Comparison of ENCODE assay signal across 11 cellular contexts in the genomic region with DNA sequence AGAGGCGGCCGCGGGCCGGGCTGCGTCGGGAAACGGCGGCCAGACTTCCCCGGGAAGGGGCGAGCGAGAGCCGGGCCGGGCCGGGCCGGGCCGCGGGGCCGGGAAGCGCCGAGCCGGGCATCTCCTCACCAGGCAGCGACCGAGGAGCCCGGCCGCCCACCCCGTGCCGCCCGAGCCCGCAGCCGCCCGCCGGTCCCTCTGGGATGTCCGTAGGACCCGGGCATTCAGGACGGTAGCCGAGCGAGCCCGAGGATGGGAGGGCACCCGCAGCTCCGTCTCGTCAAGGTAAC. TPM values are rescaled to one million over a fixed set of nuclear protein-coding genes. Genes with fewer than 3 reads are reported as not detected.
DNase-seq lines count a peak whose midpoint lies in the region; ATAC-seq and TF ChIP-seq lines count a peak whose summit lies in the region.
"Had no signal": no experiment of that assay in that cellular context is flagged by ENCODE, and none has a peak within 500 bp of the region (broad histone marks: within the 10 kb centered on the region; RNA-seq: fewer than 3 reads in every experiment).

A gene (plus strand): TSS at position 28 of the 290 bp plus-strand sequence. CDS start 225 bp downstream, at position 253.

- DNase-seq in cardiac muscle cell (ENCODE audit: low read depth in 1 of 2, low spot score in 1 of 2) (no peak), Right ventricle myocardium superior (no peak), vagina (ENCODE audit: extremely low spot score in 2 of 2) (no peak), NCI-H187 treated with DMSO at 0.1 percent for 48 hours (lab: John Stamatoyannopoulos, UW) (no peak)
- peak in 1 of 10 donors; percentile 4 for DNase-seq in naive thymus-derived CD8-positive, alpha-beta T cell
- DNase-seq: DND-41 had no signal

- intact Hi-C loops in Right ventricle myocardium superior (cut with DNase I) (no loop called here), vagina (cut with DNase I) (no loop called here)
- intact Hi-C loops in dendritic cell treated with granulocyte-macrophage colony-stimulating factor and Interleukin-4, amounts not matched to agents 40 ng/mL and 50 ng/mL, for 4 days (cut with micrococcal nuclease): no loop called here

- ATAC-seq in Right ventricle myocardium superior (ENCODE audit: poor library complexity) (no peak), GM19395 (IDR thresholded peaks at IDR 0.05; ENCODE audit: unreplicated experiment) (no peak), GM21360 (IDR thresholded peaks at IDR 0.05; ENCODE audit: unreplicated experiment) (no peak)
- no peak for ATAC-seq in naive thymus-derived CD8-positive, alpha-beta T cell

- H3K9me3 ChIP-seq in cardiac muscle cell (ENCODE audit: low read depth) (no peaks in the 10 kb centered on the region), vagina (no peaks in the 10 kb centered on the region)

- peaks cover 88% of the 10 kb centered on the region for H3K27me3 ChIP-seq in cardiac muscle cell
- H3K27me3 ChIP-seq in vagina: no peaks in the 10 kb centered on the region

- H3K4me3 Mint-ChIP-seq in dendritic cell treated with granulocyte-macrophage colony-stimulating factor and Interleukin-4, amounts not matched to agents 40 ng/mL and 50 ng/mL, for 4 days: peak within 1 kb of the TSS; percentile 70
- H3K4me3 Mint-ChIP-seq in naive thymus-derived CD8-positive, alpha-beta T cell: peak within 1 kb of the TSS; percentile 71 to 87 (median 80)

- H3K36me3 ChIP-seq in cardiac muscle cell (no peaks in the 10 kb centered on the region), vagina (no peaks in the 10 kb centered on the region)

- peaks cover 14% of the 10 kb centered on the region for H3K4me1 ChIP-seq in cardiac muscle cell (ENCODE audit: low read depth)
- H3K4me1 ChIP-seq in vagina: peaks cover 40% of the 10 kb centered on the region

- POLR2A ChIA-PET in naive thymus-derived CD8-positive, alpha-beta T cell (lab: Charles Lee): no interaction called here

- peaks cover 85% of the 10 kb centered on the region for H3K27me3 Mint-ChIP-seq in dendritic cell treated with granulocyte-macrophage colony-stimulating factor and Interleukin-4, amounts not matched to agents 40 ng/mL and 50 ng/mL, for 4 days
- H3K27me3 Mint-ChIP-seq in naive thymus-derived CD8-positive, alpha-beta T cell: peaks cover 25 to 80% (median 63%) of the 10 kb centered on the region in 5 donors

- H3K27ac Mint-ChIP-seq in dendritic cell treated with granulocyte-macrophage colony-stimulating factor and Interleukin-4, amounts not matched to agents 40 ng/mL and 50 ng/mL, for 4 days: no peak within 1 kb of the TSS
- H3K27ac Mint-ChIP-seq in naive thymus-derived CD8-positive, alpha-beta T cell: no peak within 1 kb of the TSS

- no peaks in the 10 kb centered on the region for H3K36me3 Mint-ChIP-seq in dendritic cell treated with granulocyte-macrophage colony-stimulating factor and Interleukin-4, amounts not matched to agents 40 ng/mL and 50 ng/mL, for 4 days (ENCODE audit: low read depth)
- no peaks in the 10 kb centered on the region for H3K36me3 Mint-ChIP-seq in naive thymus-derived CD8-positive, alpha-beta T cell

- no peaks in the 10 kb centered on the region for H3K9me3 Mint-ChIP-seq in dendritic cell treated with granulocyte-macrophage colony-stimulating factor and Interleukin-4, amounts not matched to agents 40 ng/mL and 50 ng/mL, for 4 days
- H3K9me3 Mint-ChIP-seq in naive thymus-derived CD8-positive, alpha-beta T cell: no peaks in the 10 kb centered on the region

- no peak for TF ChIP-seq POLR2A in vagina (IDR thresholded peaks at IDR 0.05)

- no peak for TF ChIP-seq CTCF in cardiac muscle cell (IDR thresholded peaks at IDR 0.05; ENCODE audit: low read depth, low read length)
- no peak for TF ChIP-seq CTCF in vagina (IDR thresholded peaks at IDR 0.05)

- H3K27ac ChIP-seq in cardiac muscle cell (no peak within 1 kb of the TSS), vagina (peak within 1 kb of the TSS; percentile 66)

- peaks cover 9% of the 10 kb centered on the region for H3K4me1 Mint-ChIP-seq in dendritic cell treated with granulocyte-macrophage colony-stimulating factor and Interleukin-4, amounts not matched to agents 40 ng/mL and 50 ng/mL, for 4 days (ENCODE audit: low read depth)
- H3K4me1 Mint-ChIP-seq in naive thymus-derived CD8-positive, alpha-beta T cell: peaks cover 2 to 9% (median 5%) of the 10 kb centered on the region in 4 donors

- H3K4me3 ChIP-seq in cardiac muscle cell: peak within 1 kb of the TSS; percentile 39
- H3K4me3 ChIP-seq in vagina: peak within 1 kb of the TSS; percentile 45 to 67

RNA-seq across cellular contexts. Expression of the gene that starts here (rescaled TPM):
- 0.11 and 0.86 TPM in 2 replicates for total RNA-seq in cardiac muscle cell
- polyA plus RNA-seq in cardiac muscle cell: 0.27 TPM in 1 of 2 replicates, not detected in the other
- not detected for total RNA-seq in Right ventricle myocardium superior
- total RNA-seq in naive thymus-derived CD8-positive, alpha-beta T cell: not detected
- not detected for polyA plus RNA-seq in naive thymus-derived CD8-positive, alpha-beta T cell
- total RNA-seq in vagina: 4.2 TPM
- total RNA-seq: glomerular endothelial cell; T-helper 1 cell treated with Interleukin-12 subunit alpha and Interleukin-12 subunit beta and Interleukin-4 antibody, amounts not matched to agents 30 ng/mL and 1 ng/mL, for 36 hours had no signal
